In genomic region chrX:27251369-27251768, GRCh38 we compare ENCODE assay signal across 19 cellular contexts.
"Had no signal": no experiment of that assay in that cellular context is flagged by ENCODE, and none has a peak within 500 bp of the region (broad histone marks: within the 10 kb centered on the region; RNA-seq: fewer than 3 reads in every experiment).

No MANE protein-coding gene starts in this region.

- H3K27ac Mint-ChIP-seq: natural killer cell treated with Interleukin-12 subunit alpha and Interleukin-12 subunit beta and Interleukin-15 and Interleukin-18, amount 100 ng/mL, for 72 hours; neural progenitor cell had no signal

- H3K9me3 ChIP-seq: colonic mucosa, ovary had no signal

- H2AFZ ChIP-seq: hepatocyte, neural progenitor cell had no signal

- H3K27ac ChIP-seq: colonic mucosa, foreskin keratinocyte, hepatocyte, neural progenitor cell, ovary had no signal

- H3K27me3 ChIP-seq: colonic mucosa, foreskin keratinocyte, hepatocyte, neural progenitor cell, ovary had no signal

- H3K36me3 Mint-ChIP-seq: natural killer cell treated with Interleukin-12 subunit alpha and Interleukin-12 subunit beta and Interleukin-15 and Interleukin-18, amount 100 ng/mL, for 72 hours; neural progenitor cell had no signal

- H3K4me3 ChIP-seq: colonic mucosa, hepatocyte, neural progenitor cell, ovary, smooth muscle cell had no signal

- DNase-seq: colonic mucosa; dermis blood vessel endothelial cell; erythroblast; foreskin keratinocyte; head of caudate nucleus; islet precursor cell; mammary epithelial cell; nucleus accumbens; ovary; right cardiac atrium; stimulated activated CD4-positive, alpha-beta T cell treated with anti-CD3 and anti-CD28 coated beads, Interleukin-2, amount 100 ng/mL, for 48 hours; stimulated activated naive CD4-positive, alpha-beta T cell treated with Interleukin-2 at 50 U/mL for 16 hours; trophoblast cell had no signal

- H3K79me2 ChIP-seq: hepatocyte had no signal

- H3K4me1 ChIP-seq: colonic mucosa, foreskin keratinocyte, neural progenitor cell had no signal

- H3K27me3 Mint-ChIP-seq: natural killer cell treated with Interleukin-12 subunit alpha and Interleukin-12 subunit beta and Interleukin-15 and Interleukin-18, amount 100 ng/mL, for 72 hours had no signal

- H3K9ac ChIP-seq: neural progenitor cell had no signal

- H3K4me2 ChIP-seq: hepatocyte, neural progenitor cell, smooth muscle cell had no signal

- H3K4me1 Mint-ChIP-seq: neural progenitor cell had no signal

- FAIRE-seq: endothelial cell of umbilical vein had no signal

- H3K36me3 ChIP-seq: colonic mucosa, neural progenitor cell, ovary had no signal

- H3K4me3 Mint-ChIP-seq: natural killer cell treated with Interleukin-12 subunit alpha and Interleukin-12 subunit beta and Interleukin-15 and Interleukin-18, amount 100 ng/mL, for 72 hours; neural progenitor cell had no signal

- ATAC-seq: foreskin keratinocyte; left lobe of liver; natural killer cell treated with Interleukin-12 subunit alpha and Interleukin-12 subunit beta and Interleukin-15 and Interleukin-18, amount 100 ng/mL, for 72 hours; right cardiac atrium had no signal

- H3K9me3 Mint-ChIP-seq: natural killer cell treated with Interleukin-12 subunit alpha and Interleukin-12 subunit beta and Interleukin-15 and Interleukin-18, amount 100 ng/mL, for 72 hours; neural progenitor cell had no signal
